ENCODE assay signal across 1 cellular context in genomic region chr2:109450574-109451265, GRCh38.
TF ChIP-seq lines count a peak whose summit lies in the region.

No MANE protein-coding gene starts in this region.

TF ChIP-seq in SK-N-SH, 30 proteins besides CTCF, POLR2A, EP300 and RAD21 (continued from another document):
- TF ChIP-seq GATA2 (CRISPR knock-in tag; IDR thresholded peaks at IDR 0.05): no peak
- TF ChIP-seq MEF2A (IDR thresholded peaks at IDR 0.05; ENCODE audit: borderline replicate concordance, low read depth): no peak
- no peak for TF ChIP-seq SIN3A (IDR thresholded peaks at IDR 0.05; ENCODE audit: borderline replicate concordance, low read depth, low read length)
- TF ChIP-seq EZH2phosphoT487 (IDR thresholded peaks at IDR 0.05; ENCODE audit: borderline replicate concordance, low read depth): no peak
- TF ChIP-seq FOSL2 (IDR thresholded peaks at IDR 0.05; ENCODE audit: borderline replicate concordance, low read depth): no peak
- no peak for TF ChIP-seq USF2 (IDR thresholded peaks at IDR 0.05; ENCODE audit: borderline replicate concordance, low read depth, low read length)
